ENCODE assay signal across 17 cellular contexts in genomic region chr7:77326131-77326530, GRCh38.
A peak's percentile ranks its signal among the peaks of the same experiment; 100 is the strongest.
DNase-seq lines count a peak whose midpoint lies in the region; ATAC-seq and TF ChIP-seq lines count a peak whose summit lies in the region.
"Had no signal": no experiment of that assay in that cellular context is flagged by ENCODE, and none has a peak within 500 bp of the region (broad histone marks: within the 10 kb centered on the region; RNA-seq: fewer than 3 reads in every experiment).

No MANE protein-coding gene starts in this region.

- no peaks in the 10 kb centered on the region for H3K9me3 ChIP-seq in PC-3 (ENCODE audit: low read length)
- H3K9me3 ChIP-seq: HAP-1 had no signal

- peak overlapping the region; percentile 40; the same call in 1 of the 2 replicates for H3K27ac ChIP-seq in PC-3 (ENCODE audit: low read length)

- BruUV-seq in PC-3 (replicated peaks; lab: Mats Ljungman, UMichigan), result no TSS peak

- H3K4me1 Mint-ChIP-seq in stimulated activated effector memory CD8-positive, alpha-beta T cell treated with anti-CD3 and anti-CD28 coated beads, Interleukin-12 subunit alpha, Interleukin-12 subunit beta, amount 100 ng/mL, for 72 hours, result peaks cover 53% of the 10 kb centered on the region

- H3K27ac Mint-ChIP-seq in stimulated activated effector memory CD8-positive, alpha-beta T cell treated with anti-CD3 and anti-CD28 coated beads, Interleukin-12 subunit alpha, Interleukin-12 subunit beta, amount 100 ng/mL, for 72 hours, result no peak overlapping the region
- H3K27ac Mint-ChIP-seq: activated CD8-positive, alpha-beta T cell treated with anti-CD3 and anti-CD28 coated beads, Interleukin-2, amount 10 ng/mL, durations not matched to agents 7 days and 5 days; nephron progenitor cell; stimulated activated memory B cell treated with anti-CD40 and anti-IgM and Interleukin-4, amounts not matched to agents 10 μg/mL and 1 μg/mL and 100 μg/mL, for 72 hours had no signal

- H3K4me3 ChIP-seq in PC-3 (ENCODE audit: low read length) (no peak overlapping the region), fibroblast of mammary gland (ENCODE audit: control insufficient read depth, low read depth, low read length) (no peak overlapping the region)
- H3K4me3 ChIP-seq: HAP-1 had no signal

- H3K9me3 Mint-ChIP-seq in stimulated activated effector memory CD8-positive, alpha-beta T cell treated with anti-CD3 and anti-CD28 coated beads, Interleukin-12 subunit alpha, Interleukin-12 subunit beta, amount 100 ng/mL, for 72 hours, result no peaks in the 10 kb centered on the region
- H3K9me3 Mint-ChIP-seq: IgD-negative memory B cell; nephron progenitor cell; stimulated activated memory B cell treated with anti-CD40 and anti-IgM and Interleukin-4, amounts not matched to agents 10 μg/mL and 1 μg/mL and 100 μg/mL, for 72 hours had no signal

- no peak overlapping the region for H2AFZ ChIP-seq in PC-3 (ENCODE audit: low read length)

- POLR2A ChIA-PET in PC-3 (lab: Charles Lee; ENCODE audit: unreplicated experiment), result interaction anchor here (0.6 kb wide), 1 partner anchor 509 kb away, joined by 4 read pairs; no protein-coding TSS in a partner anchor

- CTCF ChIA-PET in PC-3 (lab: Charles Lee), result interaction anchor here (0.6 kb wide), 1 partner anchor 108 kb away, joined by 6 read pairs; no protein-coding TSS in a partner anchor

- H3K36me3 Mint-ChIP-seq in stimulated activated effector memory CD8-positive, alpha-beta T cell treated with anti-CD3 and anti-CD28 coated beads, Interleukin-12 subunit alpha, Interleukin-12 subunit beta, amount 100 ng/mL, for 72 hours, result peaks cover 13% of the 10 kb centered on the region

- H3K4me1 ChIP-seq in PC-3 (ENCODE audit: insufficient read depth, low read length), result peaks cover 53% of the 10 kb centered on the region
- H3K4me1 ChIP-seq: HAP-1 had no signal

- peak; percentile 45 for ATAC-seq in HG02610 (IDR thresholded peaks at IDR 0.05; ENCODE audit: unreplicated experiment)
- ATAC-seq in PC-3, result peak; percentile 57
- ATAC-seq in stimulated activated effector memory CD8-positive, alpha-beta T cell treated with anti-CD3 and anti-CD28 coated beads, Interleukin-12 subunit alpha, Interleukin-12 subunit beta, amount 100 ng/mL, for 72 hours, result peak; percentile 33
- ATAC-seq in GM18867 (IDR thresholded peaks at IDR 0.05; ENCODE audit: unreplicated experiment), result no peak
- ATAC-seq in GM21390 (IDR thresholded peaks at IDR 0.05; ENCODE audit: unreplicated experiment), result no peak
- ATAC-seq: activated CD8-positive, alpha-beta T cell treated with anti-CD3 and anti-CD28 coated beads, Interleukin-2, amount 10 ng/mL, durations not matched to agents 7 days and 5 days; stimulated activated memory B cell treated with anti-CD40 and anti-IgM and Interleukin-4, amounts not matched to agents 10 μg/mL and 1 μg/mL and 100 μg/mL, for 72 hours had no signal

- no peaks in the 10 kb centered on the region for H4K20me1 ChIP-seq in PC-3 (ENCODE audit: low read length)

- peak overlapping the region; percentile 24 for H3K4me2 ChIP-seq in PC-3 (ENCODE audit: low read length)

- H3K36me3 ChIP-seq in PC-3 (ENCODE audit: low read depth, low read length), result no peaks in the 10 kb centered on the region
- H3K36me3 ChIP-seq: HAP-1 had no signal

- no peaks in the 10 kb centered on the region for H3K9me2 ChIP-seq in PC-3 (replicated peaks; ENCODE audit: low read length)

- no peak for TF ChIP-seq CTCF in PC-3 (conservative IDR thresholded peaks at IDR 0.05; ENCODE audit: low read depth, low read length)
- no peak for TF ChIP-seq CTCF in fibroblast of mammary gland (conservative IDR thresholded peaks at IDR 0.05; ENCODE audit: control insufficient read depth, insufficient read depth, low read depth, low read length)

- no peaks in the 10 kb centered on the region for H3K79me2 ChIP-seq in PC-3 (ENCODE audit: low read length)

- H3K27me3 ChIP-seq in PC-3 (ENCODE audit: low read length), result no peaks in the 10 kb centered on the region

- H3K4me3 Mint-ChIP-seq in stimulated activated effector memory CD8-positive, alpha-beta T cell treated with anti-CD3 and anti-CD28 coated beads, Interleukin-12 subunit alpha, Interleukin-12 subunit beta, amount 100 ng/mL, for 72 hours, result no peak overlapping the region
- H3K4me3 Mint-ChIP-seq: activated CD8-positive, alpha-beta T cell treated with anti-CD3 and anti-CD28 coated beads, Interleukin-2, amount 10 ng/mL, durations not matched to agents 7 days and 5 days; IgD-negative memory B cell; nephron progenitor cell; stimulated activated memory B cell treated with anti-CD40 and anti-IgM and Interleukin-4, amounts not matched to agents 10 μg/mL and 1 μg/mL and 100 μg/mL, for 72 hours had no signal

- H3F3A ChIP-seq in PC-3 (ENCODE audit: low read length, unreplicated experiment), result no peaks in the 10 kb centered on the region

- H3K9ac ChIP-seq in PC-3 (ENCODE audit: low read length), result no peak overlapping the region

- intact Hi-C loops in PC-3 (cut with micrococcal nuclease), result no loop called here

- DNase-seq in PC-3 (peak; percentile 61), fibroblast of mammary gland (ENCODE audit: low read depth) (peak; percentile 37), NCI-H1092 (lab: John Stamatoyannopoulos, UW) (no peak)
- no peak for DNase-seq in stimulated activated effector memory CD8-positive, alpha-beta T cell treated with anti-CD3 and anti-CD28 coated beads, Interleukin-12 subunit alpha, Interleukin-12 subunit beta, amount 100 ng/mL, for 72 hours (ENCODE audit: low spot score in 2 of 2)
- DNase-seq: activated CD8-positive, alpha-beta T cell treated with anti-CD3 and anti-CD28 coated beads, Interleukin-2, amount 10 ng/mL, durations not matched to agents 7 days and 5 days; activated effector memory CD4-positive, alpha-beta T cell treated with Interleukin-2 at 50 U/mL for 16 hours; C1 segment of cervical spinal cord; DND-41; NCI-H1417 treated with DMSO at 0.1 percent for 48 hours; NCI-H2227 treated with DMSO at 0.1 percent for 48 hours; nephron progenitor cell had no signal

Comparison
In these comparisons a context has a peak if more than half of its experiments do, and no peak if none do; other contexts are left out.
1. ATAC-seq: peak in HG02610 (single experiment), PC-3 (single experiment) and stimulated activated effector memory CD8-positive, alpha-beta T cell treated with anti-CD3 and anti-CD28 coated beads, Interleukin-12 subunit alpha, Interleukin-12 subunit beta, amount 100 ng/mL, for 72 hours (single experiment); none in GM18867 (single experiment) and GM21390 (single experiment).
2. DNase-seq: peak in PC-3 (single experiment) and fibroblast of mammary gland (single experiment); none in stimulated activated effector memory CD8-positive, alpha-beta T cell treated with anti-CD3 and anti-CD28 coated beads, Interleukin-12 subunit alpha, Interleukin-12 subunit beta, amount 100 ng/mL, for 72 hours (0 of 2) and NCI-H1092 (single experiment).